ENCODE assay signal across 11 cellular contexts in genomic region chr6:36622901-36623546, GRCh38. TPM values are rescaled to one million over a fixed set of nuclear protein-coding genes. Genes with fewer than 3 reads are reported as not detected.
DNase-seq lines count a peak whose midpoint lies in the region; ATAC-seq and TF ChIP-seq lines count a peak whose summit lies in the region.
"Had no signal": no experiment of that assay in that cellular context is flagged by ENCODE, and none has a peak within 500 bp of the region (broad histone marks: within the 10 kb centered on the region; RNA-seq: fewer than 3 reads in every experiment).

No MANE protein-coding gene starts in this region.

- H3K4me1 ChIP-seq in muscle layer of duodenum (ENCODE audit: control insufficient read depth in 1 of 2, insufficient read depth in 2 of 2, low read length in 2 of 2): peaks cover 21 to 40% of the 10 kb centered on the region in 2 donors
- peaks cover 27 to 41% (median 31%) of the 10 kb centered on the region in 4 donors for H3K4me1 ChIP-seq in upper lobe of left lung
- H3K4me1 ChIP-seq: prostate gland had no signal

- no peak overlapping the region for H3K4me3 Mint-ChIP-seq in natural killer cell treated with Interleukin-12 subunit alpha and Interleukin-12 subunit beta and Interleukin-15 and Interleukin-18, amount 100 ng/mL, for 72 hours
- H3K4me3 Mint-ChIP-seq in natural killer cell: no peak overlapping the region
- H3K4me3 Mint-ChIP-seq in activated T-helper 2 cell treated with anti-CD3 and anti-CD28 coated beads, Interferon-gamma antibody, Interleukin-2, Interleukin-4, amounts not matched to agents 10 μg/mL and 5 μg/mL and 100 μg/mL, durations not matched to agents 14 hours and 24 hours and 36 hours (ENCODE audit: low read depth): no peak overlapping the region
- H3K4me3 Mint-ChIP-seq: central memory CD8-positive, alpha-beta T cell had no signal

- H3K27me3 ChIP-seq in muscle layer of duodenum (ENCODE audit: low read depth, low read length): no peaks in the 10 kb centered on the region
- no peaks in the 10 kb centered on the region for H3K27me3 ChIP-seq in upper lobe of left lung

- no peaks in the 10 kb centered on the region for H3K27me3 Mint-ChIP-seq in natural killer cell treated with Interleukin-12 subunit alpha and Interleukin-12 subunit beta and Interleukin-15 and Interleukin-18, amount 100 ng/mL, for 72 hours
- H3K27me3 Mint-ChIP-seq in natural killer cell (ENCODE audit: low read depth in 2 of 2): peaks cover 0 to 2% of the 10 kb centered on the region in 2 donors
- H3K27me3 Mint-ChIP-seq in activated T-helper 2 cell treated with anti-CD3 and anti-CD28 coated beads, Interferon-gamma antibody, Interleukin-2, Interleukin-4, amounts not matched to agents 10 μg/mL and 5 μg/mL and 100 μg/mL, durations not matched to agents 14 hours and 24 hours and 36 hours (ENCODE audit: low read depth): no peaks in the 10 kb centered on the region
- H3K27me3 Mint-ChIP-seq: central memory CD8-positive, alpha-beta T cell had no signal

- 47 to 51% methylated on average over 4 of the region's 4 CpGs for whole genome bisulfite sequencing in upper lobe of left lung, 2 donors

- H3K36me3 ChIP-seq in muscle layer of duodenum (ENCODE audit: control insufficient read depth in 1 of 2, insufficient read depth in 2 of 2, low read length in 2 of 2) (no peaks in the 10 kb centered on the region), upper lobe of left lung (no peaks in the 10 kb centered on the region)
- H3K36me3 ChIP-seq: prostate gland, thoracic aorta had no signal

- H3K4me1 Mint-ChIP-seq in natural killer cell treated with Interleukin-12 subunit alpha and Interleukin-12 subunit beta and Interleukin-15 and Interleukin-18, amount 100 ng/mL, for 72 hours (ENCODE audit: low read depth in 2 of 2): peaks cover 9 to 31% of the 10 kb centered on the region in 2 donors
- H3K4me1 Mint-ChIP-seq in natural killer cell: peaks cover 0 to 14% of the 10 kb centered on the region in 2 donors
- peaks cover 21% of the 10 kb centered on the region for H3K4me1 Mint-ChIP-seq in activated T-helper 2 cell treated with anti-CD3 and anti-CD28 coated beads, Interferon-gamma antibody, Interleukin-2, Interleukin-4, amounts not matched to agents 10 μg/mL and 5 μg/mL and 100 μg/mL, durations not matched to agents 14 hours and 24 hours and 36 hours (ENCODE audit: low read depth)

- no peak for TF ChIP-seq EP300 in upper lobe of left lung (IDR thresholded peaks at IDR 0.05)

- no peaks in the 10 kb centered on the region for H3K9me3 Mint-ChIP-seq in natural killer cell treated with Interleukin-12 subunit alpha and Interleukin-12 subunit beta and Interleukin-15 and Interleukin-18, amount 100 ng/mL, for 72 hours
- H3K9me3 Mint-ChIP-seq in natural killer cell: no peaks in the 10 kb centered on the region
- H3K9me3 Mint-ChIP-seq in activated T-helper 2 cell treated with anti-CD3 and anti-CD28 coated beads, Interferon-gamma antibody, Interleukin-2, Interleukin-4, amounts not matched to agents 10 μg/mL and 5 μg/mL and 100 μg/mL, durations not matched to agents 14 hours and 24 hours and 36 hours: no peaks in the 10 kb centered on the region
- H3K9me3 Mint-ChIP-seq: central memory CD8-positive, alpha-beta T cell had no signal

- DNase-seq in natural killer cell treated with Interleukin-12 subunit alpha and Interleukin-12 subunit beta and Interleukin-15 and Interleukin-18, amount 100 ng/mL, for 72 hours (ENCODE audit: low spot score): no peak
- DNase-seq in natural killer cell (no peak), upper lobe of left lung (no peak), NCI-H510A treated with DMSO at 0.1 percent for 48 hours (lab: John Stamatoyannopoulos, UW) (no peak)
- DNase-seq in activated T-helper 2 cell treated with anti-CD3 and anti-CD28 coated beads, Interferon-gamma antibody, Interleukin-2, Interleukin-4, amounts not matched to agents 10 μg/mL and 5 μg/mL and 100 μg/mL, durations not matched to agents 14 hours and 24 hours and 36 hours (ENCODE audit: low spot score): no peak

- ATAC-seq in natural killer cell treated with Interleukin-12 subunit alpha and Interleukin-12 subunit beta and Interleukin-15 and Interleukin-18, amount 100 ng/mL, for 72 hours: peak in 1 of 2 donors; percentile 14
- ATAC-seq in natural killer cell (no peak), GM19455 (IDR thresholded peaks at IDR 0.05; ENCODE audit: unreplicated experiment) (no peak), upper lobe of left lung (ENCODE audit: low FRiP score in 2 of 2) (no peak), GM19328 (IDR thresholded peaks at IDR 0.05; ENCODE audit: unreplicated experiment) (no peak)

- H3K9me3 ChIP-seq in muscle layer of duodenum (ENCODE audit: control insufficient read depth in 1 of 2, low read length in 2 of 2) (no peaks in the 10 kb centered on the region), upper lobe of left lung (no peaks in the 10 kb centered on the region)
- H3K9me3 ChIP-seq: prostate gland, thoracic aorta had no signal

- TF ChIP-seq POLR2A in upper lobe of left lung (IDR thresholded peaks at IDR 0.05): no peak

- intact Hi-C loops in natural killer cell (cut with micrococcal nuclease): loop anchor here (2.0 kb wide), 2 partner anchors 58 to 136 kb away; no protein-coding TSS in a partner anchor
- intact Hi-C loops in activated T-helper 2 cell treated with anti-CD3 and anti-CD28 coated beads, Interferon-gamma antibody, Interleukin-2, Interleukin-4, amounts not matched to agents 10 μg/mL and 5 μg/mL and 100 μg/mL, durations not matched to agents 14 hours and 24 hours and 36 hours (cut with micrococcal nuclease): loop anchor here (1.0 kb wide), 2 partner anchors 57 to 136 kb away; no protein-coding TSS in a partner anchor

- peak overlapping the region; percentile 0 for H3K27ac ChIP-seq in muscle layer of duodenum (ENCODE audit: low read length)
- H3K27ac ChIP-seq in upper lobe of left lung: peak overlapping the region in 1 of 4 donors; percentile 27
- H3K27ac ChIP-seq: thoracic aorta had no signal

- TF ChIP-seq CTCF in natural killer cell (IDR thresholded peaks at IDR 0.05) (no peak), upper lobe of left lung (IDR thresholded peaks at IDR 0.05) (no peak)

- H3K4me3 ChIP-seq in muscle layer of duodenum (ENCODE audit: low read depth in 1 of 2, low read length in 2 of 2) (no peak overlapping the region), upper lobe of left lung (no peak overlapping the region)
- H3K4me3 ChIP-seq: prostate gland, thoracic aorta had no signal

- H3K36me3 Mint-ChIP-seq in natural killer cell treated with Interleukin-12 subunit alpha and Interleukin-12 subunit beta and Interleukin-15 and Interleukin-18, amount 100 ng/mL, for 72 hours: no peaks in the 10 kb centered on the region
- no peaks in the 10 kb centered on the region for H3K36me3 Mint-ChIP-seq in natural killer cell
- no peaks in the 10 kb centered on the region for H3K36me3 Mint-ChIP-seq in activated T-helper 2 cell treated with anti-CD3 and anti-CD28 coated beads, Interferon-gamma antibody, Interleukin-2, Interleukin-4, amounts not matched to agents 10 μg/mL and 5 μg/mL and 100 μg/mL, durations not matched to agents 14 hours and 24 hours and 36 hours (ENCODE audit: low read depth)

- H3K27ac Mint-ChIP-seq in natural killer cell treated with Interleukin-12 subunit alpha and Interleukin-12 subunit beta and Interleukin-15 and Interleukin-18, amount 100 ng/mL, for 72 hours: peak overlapping the region; percentile 43 to 59
- peak overlapping the region in 1 of 2 donors; percentile 35 for H3K27ac Mint-ChIP-seq in natural killer cell
- H3K27ac Mint-ChIP-seq in activated T-helper 2 cell treated with anti-CD3 and anti-CD28 coated beads, Interferon-gamma antibody, Interleukin-2, Interleukin-4, amounts not matched to agents 10 μg/mL and 5 μg/mL and 100 μg/mL, durations not matched to agents 14 hours and 24 hours and 36 hours: peak overlapping the region; percentile 51

RNA-seq across cellular contexts. Expression of gene SRSF3, which starts 28.9 kb away (rescaled TPM):
- total RNA-seq in natural killer cell treated with Interleukin-12 subunit alpha and Interleukin-12 subunit beta and Interleukin-15 and Interleukin-18, amount 100 ng/mL, for 72 hours: 100 to 1,000 TPM; 455 to 498 TPM
- total RNA-seq in natural killer cell (100 to 1,000 TPM; 445 to 526 (median 447) TPM), upper lobe of left lung (100 to 1,000 TPM in 5 of 6 donors, 10 to 100 TPM in 1; 61.5 to 220 (median 167) TPM)
- total RNA-seq in activated T-helper 2 cell treated with anti-CD3 and anti-CD28 coated beads, Interferon-gamma antibody, Interleukin-2, Interleukin-4, amounts not matched to agents 10 μg/mL and 5 μg/mL and 100 μg/mL, durations not matched to agents 14 hours and 24 hours and 36 hours: 512 and 541 TPM in 2 replicates

RNA-seq across cellular contexts. Expression of gene CDKN1A, which starts 55.5 kb away (rescaled TPM):
- total RNA-seq in natural killer cell treated with Interleukin-12 subunit alpha and Interleukin-12 subunit beta and Interleukin-15 and Interleukin-18, amount 100 ng/mL, for 72 hours: 100 to 1,000 TPM; 176 to 617 TPM
- total RNA-seq in natural killer cell: 10 to 100 TPM; 19.1 to 40.7 (median 25.4) TPM
- 43.9 and 45.3 TPM in 2 replicates for total RNA-seq in activated T-helper 2 cell treated with anti-CD3 and anti-CD28 coated beads, Interferon-gamma antibody, Interleukin-2, Interleukin-4, amounts not matched to agents 10 μg/mL and 5 μg/mL and 100 μg/mL, durations not matched to agents 14 hours and 24 hours and 36 hours
- total RNA-seq in upper lobe of left lung: 100 to 1,000 TPM in 4 of 6 donors, 10 to 100 TPM in 2; 61.8 to 186 (median 127) TPM
